Comparison of ENCODE assay signal across 8 cellular contexts in genomic region chr12:53750812-53751335, GRCh38.
DNase-seq lines count a peak whose midpoint lies in the region; ATAC-seq and TF ChIP-seq lines count a peak whose summit lies in the region.

No MANE protein-coding gene starts in this region.

- no peak overlapping the region for H3K27ac Mint-ChIP-seq in nephron progenitor cell

- no peaks in the 10 kb centered on the region for H3K36me3 Mint-ChIP-seq in nephron progenitor cell (ENCODE audit: low read depth)

- TF ChIP-seq CTCF in AG10803 (conservative IDR thresholded peaks at IDR 0.05; ENCODE audit: low read length) (no peak), nephron progenitor cell (IDR thresholded peaks at IDR 0.05) (no peak)

- DNase-seq in AG10803 (ENCODE audit: low read depth): no peak
- DNase-seq in NCI-H748 treated with DMSO at 0.1 percent for 48 hours (lab: John Stamatoyannopoulos, UW): peak; percentile 42
- peak; percentile 62 for DNase-seq in nephron progenitor cell
- no peak for DNase-seq in RPMI8226
- no peak for DNase-seq in GDM1 (lab: John Stamatoyannopoulos, UW)

- H3K27me3 Mint-ChIP-seq in nephron progenitor cell (ENCODE audit: low read depth, poor library complexity): peaks cover 7% of the 10 kb centered on the region

- H3K9me3 Mint-ChIP-seq in nephron progenitor cell: no peaks in the 10 kb centered on the region

- no peaks in the 10 kb centered on the region for H3K4me1 ChIP-seq in endocrine pancreas (ENCODE audit: control insufficient read depth, insufficient read depth, low read length)

- H3K36me3 ChIP-seq in endocrine pancreas (ENCODE audit: control insufficient read depth, insufficient read depth, low read length): no peaks in the 10 kb centered on the region

- H3K4me1 Mint-ChIP-seq in nephron progenitor cell: peaks cover 6% of the 10 kb centered on the region

- H3K9me3 ChIP-seq in endocrine pancreas (ENCODE audit: control insufficient read depth, low read length): no peaks in the 10 kb centered on the region

- no peaks in the 10 kb centered on the region for H3K27me3 ChIP-seq in endocrine pancreas (ENCODE audit: control insufficient read depth, insufficient read depth, low read length)

- H3K4me3 Mint-ChIP-seq in nephron progenitor cell: no peak overlapping the region

- peak overlapping the region; percentile 38 for H3K9ac ChIP-seq in endocrine pancreas (ENCODE audit: control insufficient read depth, insufficient read depth, low read length)

- ATAC-seq in GM19023 (IDR thresholded peaks at IDR 0.05; ENCODE audit: unreplicated experiment) (peak; percentile 36), GM18502 (IDR thresholded peaks at IDR 0.05; ENCODE audit: poor library complexity, unreplicated experiment) (no peak)

- H3K4me3 ChIP-seq in AG10803 (ENCODE audit: low read length) (peak overlapping the region; percentile 37), endocrine pancreas (ENCODE audit: control insufficient read depth, insufficient read depth, low read length) (peak overlapping the region; percentile 27)

Comparison
In these comparisons a context has a peak if more than half of its experiments do, and no peak if none do; other contexts are left out.
1. DNase-seq: peak in NCI-H748 treated with DMSO at 0.1 percent for 48 hours (single experiment) and nephron progenitor cell (single experiment); none in AG10803 (single experiment), RPMI8226 (single experiment) and GDM1 (single experiment).